In genomic region chr2:226971029-226971584, GRCh38 we compare ENCODE assay signal across 12 cellular contexts.
DNase-seq lines count a peak whose midpoint lies in the region; ATAC-seq and TF ChIP-seq lines count a peak whose summit lies in the region.
"Had no signal": no experiment of that assay in that cellular context is flagged by ENCODE, and none has a peak within 500 bp of the region (broad histone marks: within the 10 kb centered on the region; RNA-seq: fewer than 3 reads in every experiment).

No MANE protein-coding gene starts in this region.

- no peak overlapping the region for H3K27ac ChIP-seq in CD4-positive, CD25-positive, alpha-beta regulatory T cell (ENCODE audit: insufficient read depth, low read length, poor library complexity, severe bottlenecking)
- no peak overlapping the region for H3K27ac ChIP-seq in upper lobe of left lung
- H3K27ac ChIP-seq: BLaER1 treated with 17β-estradiol and CSF1 and Interleukin-3, amounts not matched to agents 10 nM and 100 nM; KMS-11 had no signal

- TF ChIP-seq CTCF in upper lobe of left lung (IDR thresholded peaks at IDR 0.05) (no peak), GM13976 (IDR thresholded peaks at IDR 0.05; ENCODE audit: borderline replicate concordance, control extremely low read depth, extremely low read depth, insufficient read depth, missing control alignments) (no peak)

- H3K4me3 Mint-ChIP-seq in CD4-positive, CD25-positive, alpha-beta regulatory T cell, result peak overlapping the region in 3 of 4 donors; percentile 15 to 67 (median 34)

- H3K9me3 ChIP-seq in CD4-positive, CD25-positive, alpha-beta regulatory T cell (ENCODE audit: control insufficient read depth in 2 of 2, low read length in 2 of 2), result peaks cover 0 to 3% of the 10 kb centered on the region in 2 experiments
- no peaks in the 10 kb centered on the region for H3K9me3 ChIP-seq in upper lobe of left lung

- H3K27me3 Mint-ChIP-seq in CD4-positive, CD25-positive, alpha-beta regulatory T cell, result no peaks in the 10 kb centered on the region
- H3K27me3 Mint-ChIP-seq: activated naive CD8-positive, alpha-beta T cell had no signal

- peak in 1 of 3 donors; percentile 45 for DNase-seq in CD4-positive, CD25-positive, alpha-beta regulatory T cell
- DNase-seq in NAMALWA (ENCODE audit: low spot score), result peak; percentile 55
- no peak for DNase-seq in upper lobe of left lung
- no peak for DNase-seq in dermis blood vessel endothelial cell
- DNase-seq in GM13976 (ENCODE audit: low spot score), result no peak
- DNase-seq in DMS 273 treated with DMSO at 0.1 percent for 48 hours (lab: John Stamatoyannopoulos, UW), result no peak
- DNase-seq: NCI-H510A treated with DMSO at 0.1 percent for 48 hours had no signal

- H3K9me3 Mint-ChIP-seq in CD4-positive, CD25-positive, alpha-beta regulatory T cell, result peaks cover 0 to 2% (median 0%) of the 10 kb centered on the region in 7 donors

- WGBS in upper lobe of left lung, 2 donors, result 78 to 82% methylated on average over 7 of the region's 7 CpGs

- H3K27me3 ChIP-seq in CD4-positive, CD25-positive, alpha-beta regulatory T cell (ENCODE audit: control insufficient read depth, insufficient read depth, low read length), result no peaks in the 10 kb centered on the region
- no peaks in the 10 kb centered on the region for H3K27me3 ChIP-seq in upper lobe of left lung
- H3K27me3 ChIP-seq: BLaER1 treated with 17β-estradiol and CSF1 and Interleukin-3, amounts not matched to agents 10 nM and 100 nM had no signal

- no peaks in the 10 kb centered on the region for H3K36me3 ChIP-seq in CD4-positive, CD25-positive, alpha-beta regulatory T cell (ENCODE audit: control insufficient read depth, insufficient read depth, low read length)
- H3K36me3 ChIP-seq in upper lobe of left lung, result no peaks in the 10 kb centered on the region
- H3K36me3 ChIP-seq: BLaER1 treated with 17β-estradiol and CSF1 and Interleukin-3, amounts not matched to agents 10 nM and 100 nM had no signal

- no peaks in the 10 kb centered on the region for H3K4me1 ChIP-seq in CD4-positive, CD25-positive, alpha-beta regulatory T cell (ENCODE audit: control insufficient read depth, insufficient read depth, low read length, poor library complexity, severe bottlenecking)
- no peaks in the 10 kb centered on the region for H3K4me1 ChIP-seq in upper lobe of left lung
- H3K4me1 ChIP-seq: BLaER1 treated with 17β-estradiol and CSF1 and Interleukin-3, amounts not matched to agents 10 nM and 100 nM had no signal

- TF ChIP-seq EP300 in upper lobe of left lung (IDR thresholded peaks at IDR 0.05), result no peak

- no peak for ATAC-seq in CD4-positive, CD25-positive, alpha-beta regulatory T cell (ENCODE audit: low read depth in 2 of 2)
- ATAC-seq in GM19035 (IDR thresholded peaks at IDR 0.05; ENCODE audit: unreplicated experiment), result peak; percentile 52
- peak; percentile 49 for ATAC-seq in HG02840 (IDR thresholded peaks at IDR 0.05; ENCODE audit: low FRiP score, unreplicated experiment)
- no peak for ATAC-seq in upper lobe of left lung (ENCODE audit: low FRiP score in 2 of 2)

- H3K4me3 ChIP-seq in CD4-positive, CD25-positive, alpha-beta regulatory T cell (ENCODE audit: low read depth, low read length), result no peak overlapping the region
- H3K4me3 ChIP-seq in upper lobe of left lung, result no peak overlapping the region
- H3K4me3 ChIP-seq: BLaER1 treated with 17β-estradiol and CSF1 and Interleukin-3, amounts not matched to agents 10 nM and 100 nM had no signal

- H3K4me1 Mint-ChIP-seq in CD4-positive, CD25-positive, alpha-beta regulatory T cell, result peaks cover 16 to 34% (median 20%) of the 10 kb centered on the region in 4 donors

- no peak for TF ChIP-seq POLR2A in upper lobe of left lung (IDR thresholded peaks at IDR 0.05)

- H3K36me3 Mint-ChIP-seq in CD4-positive, CD25-positive, alpha-beta regulatory T cell, result peaks cover 19% of the 10 kb centered on the region

- in situ Hi-C loops in GM13976 (cut with MboI; ENCODE audit: low sequenced_read_pairs, unreplicated experiment), result no loop called here

- H3K27ac Mint-ChIP-seq in CD4-positive, CD25-positive, alpha-beta regulatory T cell, result peak overlapping the region; percentile 33 to 80 (median 59)
- H3K27ac Mint-ChIP-seq: activated naive CD8-positive, alpha-beta T cell had no signal

Comparison
In these comparisons a context has a peak if more than half of its experiments do, and no peak if none do; other contexts are left out.
1. ATAC-seq: peak in GM19035 (single experiment) and HG02840 (single experiment); none in CD4-positive, CD25-positive, alpha-beta regulatory T cell (0 of 2) and upper lobe of left lung (0 of 2).